Comparison of ENCODE assay signal across 8 cellular contexts in genomic region chr1:22142315-22143064, GRCh38. TPM values are rescaled to one million over a fixed set of nuclear protein-coding genes. Genes with fewer than 3 reads are reported as not detected.
DNase-seq lines count a peak whose midpoint lies in the region; ATAC-seq, FAIRE-seq and TF ChIP-seq lines count a peak whose summit lies in the region.

No MANE protein-coding gene starts in this region.

- peak; percentile 60 for DNase-seq in Daoy (ENCODE audit: low read depth)
- peak; percentile 36 to 54 (median 44) for DNase-seq in K562 (ENCODE audit: extremely low read depth in 1 of 4, low spot score in 3 of 4)
- DNase-seq in kidney = peak; percentile 72
- DNase-seq in suprapubic skin (ENCODE audit: low spot score in 2 of 2) = no peak
- DNase-seq in DMS114 treated with DMSO at 0.1 percent for 48 hours (lab: John Stamatoyannopoulos, UW; ENCODE audit: unreplicated experiment) = no peak
- DNase-seq in pons (ENCODE audit: low spot score) = no peak

- H3K4me1 ChIP-seq in HUES6 (ENCODE audit: control insufficient read depth, insufficient read depth, low read length) (peaks cover 34% of the 10 kb centered on the region), K562 (replicated peaks in 1 of 2; ENCODE audit: control insufficient read depth in 2 of 2, insufficient read depth in 2 of 2, low read length in 2 of 2) (peaks cover 0 to 23% of the 10 kb centered on the region in 2 experiments; a peak in 2 of 5 replicates), kidney (ENCODE audit: control insufficient read depth in 1 of 2, insufficient read depth in 1 of 2, low read depth in 1 of 2, low read length in 2 of 2) (peaks cover 0 to 6% of the 10 kb centered on the region in 2 donors), suprapubic skin (peaks cover 52% of the 10 kb centered on the region)

- FAIRE-seq in K562 (lab: Jason Lieb, UNC) (no peak), kidney (lab: Jason Lieb, UNC) (no peak)

- no peak overlapping the region for H3K4me2 ChIP-seq in K562 (ENCODE audit: insufficient read depth, low read length)

- no peak for TF ChIP-seq RAD21 in K562 (CRISPR knock-in tag; conservative IDR thresholded peaks at IDR 0.05 in 1 of 2, IDR thresholded peaks at IDR 0.05 in 1 of 2)

- whole genome bisulfite sequencing in K562 (ENCODE audit: insufficient coverage, low coverage, missing lambda C conversion rate) = 2% methylated on average over 46 of the region's 102 CpGs
- WGBS in suprapubic skin = no CpG with 5 or more reads among the region's 102 CpGs

- no peaks in the 10 kb centered on the region for H3K9me3 ChIP-seq in HUES6 (ENCODE audit: control insufficient read depth, insufficient read depth, low read depth, low read length)
- H3K9me3 ChIP-seq in K562 (replicated peaks; ENCODE audit: control insufficient read depth, insufficient read depth, low read depth, low read length) = no peaks in the 10 kb centered on the region
- no peaks in the 10 kb centered on the region for H3K9me3 ChIP-seq in kidney (ENCODE audit: control insufficient read depth in 1 of 2, low read length in 2 of 2)
- no peaks in the 10 kb centered on the region for H3K9me3 ChIP-seq in suprapubic skin

- H2AFZ ChIP-seq in K562 (ENCODE audit: low read depth, low read length) = no peak overlapping the region

- intact Hi-C loops in K562 (cut with micrococcal nuclease) (no loop called here), kidney (cut with DNase I) (no loop called here)

- H3K9ac ChIP-seq in HUES6 (ENCODE audit: low read length) = no peak overlapping the region
- H3K9ac ChIP-seq in K562 (ENCODE audit: insufficient read depth in 1 of 2, low read depth in 2 of 2, low read length in 2 of 2) = 0 out of 4 replicates have a peak overlapping the region, but pooled peaks of 1 of the 2 experiments have one; percentile 27
- H3K9ac ChIP-seq in kidney (ENCODE audit: low read length in 2 of 2) = no peak overlapping the region

- H3K9me1 ChIP-seq in K562 (ENCODE audit: control insufficient read depth, insufficient read depth, low read length) = no peaks in the 10 kb centered on the region

- POLR2A ChIA-PET in K562 (lab: Yijun Ruan, JAX) = interaction anchor here (0.7 kb wide), 1 partner anchor 11 kb away, joined by 3 read pairs; no protein-coding TSS in a partner anchor

- peak overlapping the region; percentile 55 for H3K4me3 ChIP-seq in HUES6 (ENCODE audit: low read depth, low read length)
- H3K4me3 ChIP-seq in K562 = no peak overlapping the region
- H3K4me3 ChIP-seq in kidney (ENCODE audit: low read length in 2 of 2) = peak overlapping the region in 1 of 2 donors; percentile 35
- H3K4me3 ChIP-seq in suprapubic skin = peak overlapping the region; percentile 64

- CTCF ChIA-PET in K562 (lab: Yijun Ruan, JAX; ENCODE audit: low intra/inter-chr PET ratio) = no interaction called here

- H3K27me3 ChIP-seq in HUES6 (ENCODE audit: control insufficient read depth, insufficient read depth, low read length) = peaks cover 55% of the 10 kb centered on the region
- peaks cover 73 to 78% of the 10 kb centered on the region in 2 experiments for H3K27me3 ChIP-seq in K562 (ENCODE audit: control insufficient read depth in 2 of 2, insufficient read depth in 2 of 2, low read length in 2 of 2)
- H3K27me3 ChIP-seq in suprapubic skin = peaks cover 26% of the 10 kb centered on the region

- H3K79me2 ChIP-seq in K562 (ENCODE audit: control insufficient read depth, insufficient read depth, low read length) = no peaks in the 10 kb centered on the region

- no peak overlapping the region for H3K27ac ChIP-seq in HUES6 (ENCODE audit: low read depth, low read length)
- H3K27ac ChIP-seq in K562 (ENCODE audit: extremely low read depth, low read depth, low read length) = no peak overlapping the region
- no peak overlapping the region for H3K27ac ChIP-seq in kidney (ENCODE audit: low read depth in 2 of 2, low read length in 2 of 2)
- peak overlapping the region; percentile 45 for H3K27ac ChIP-seq in suprapubic skin

- in situ Hi-C loops in K562 (cut with MboI) = no loop called here

- TF ChIP-seq CTCF in K562 (IDR thresholded peaks at IDR 0.05 in 2 of 3, conservative IDR thresholded peaks at IDR 0.05 in 1 of 3; ENCODE audit: insufficient read depth in 2 of 3, low read depth in 1 of 3, low read length in 3 of 3) (no peak), kidney (IDR thresholded peaks at IDR 0.05; ENCODE audit: borderline replicate concordance, extremely low read depth, insufficient read depth) (no peak), suprapubic skin (IDR thresholded peaks at IDR 0.05) (no peak)

- TF ChIP-seq EP300 in K562 (IDR thresholded peaks at IDR 0.05; ENCODE audit: low read length) (no peak), suprapubic skin (IDR thresholded peaks at IDR 0.05) (no peak)

- no TSS peak for BruUV-seq in K562 (replicated peaks; lab: Mats Ljungman, UMichigan)

- no peak for TF ChIP-seq POLR2A in K562 (conservative IDR thresholded peaks at IDR 0.05)
- TF ChIP-seq POLR2A in suprapubic skin (IDR thresholded peaks at IDR 0.05) = no peak

- H3K36me3 ChIP-seq in HUES6 (ENCODE audit: control insufficient read depth, insufficient read depth, low read length) = no peaks in the 10 kb centered on the region
- no peaks in the 10 kb centered on the region for H3K36me3 ChIP-seq in K562 (ENCODE audit: control insufficient read depth, insufficient read depth, low read length)
- no peaks in the 10 kb centered on the region for H3K36me3 ChIP-seq in kidney (ENCODE audit: control insufficient read depth in 1 of 2, insufficient read depth in 2 of 2, low read length in 2 of 2)
- H3K36me3 ChIP-seq in suprapubic skin = no peaks in the 10 kb centered on the region

- H4K20me1 ChIP-seq in K562 (replicated peaks; ENCODE audit: control insufficient read depth, insufficient read depth, low read length) = peaks cover 36% of the 10 kb centered on the region

- ATAC-seq in K562 (peak; percentile 52), GM19467 (IDR thresholded peaks at IDR 0.05; ENCODE audit: unreplicated experiment) (no peak)

TF ChIP-seq in K562, 482 proteins besides CTCF, POLR2A, EP300 and RAD21 (continues in another document):
- TF ChIP-seq SMARCB1 (IDR thresholded peaks at IDR 0.05; ENCODE audit: insufficient read length, low read depth) (no peak), ZNF280A (IDR thresholded peaks at IDR 0.05; ENCODE audit: low read depth, partially characterized antibody) (no peak), YY1 (IDR thresholded peaks at IDR 0.05; ENCODE audit: borderline replicate concordance in 1 of 3, control insufficient read depth in 1 of 3, extremely low read depth in 1 of 3, insufficient read depth in 3 of 3, insufficient read length in 1 of 3, insufficient replicate concordance in 2 of 3, low read depth in 1 of 3, low read length in 2 of 3) (no peak), UBTF (IDR thresholded peaks at IDR 0.05; ENCODE audit: borderline replicate concordance in 1 of 2, low read depth in 2 of 2, low read length in 2 of 2) (peak; percentile 15 to 22; a peak in 1 of 4 replicates), NRF1 (conservative IDR thresholded peaks at IDR 0.05 in 1 of 2, IDR thresholded peaks at IDR 0.05 in 1 of 2) (peak in 1 of 2 experiments; percentile 24; a peak in 2 of 4 replicates)

RNA-seq across cellular contexts. Expression of gene WNT4, which starts 0.4 kb away (rescaled TPM):
- total RNA-seq in Daoy (2014; rRNA removed; shearing (Covaris generic)) = 0.29 TPM in 1 of 2 replicates, not detected in the other
- not detected in 2 replicates for total RNA-seq in K562 (2011; cell fraction: chromatin; rRNA removed; ENCODE audit: low replicate concordance)
- total RNA-seq in K562 (2011; cell fraction: nucleolus; rRNA removed) = not detected in 2 replicates
- total RNA-seq in K562 (2011; cell fraction: nucleoplasm; rRNA removed) = not detected in 2 replicates
- total RNA-seq in K562 (2014; rRNA removed) (not detected in 2 replicates), K562 (2014; rRNA removed; fragmentation: Illumina TruSeq; extraction: Trizol) (not detected in 2 replicates), K562 (2015; rRNA removed; fragmentation: Illumina TruSeq; extraction: Trizol) (not detected in 2 replicates), K562 (2021) (0.04 TPM in 1 of 2 replicates, not detected in the other), kidney (0.69 TPM), suprapubic skin (10 to 100 TPM; 21.3 to 42.7 (median 24.5) TPM)
- polyA plus RNA-seq in K562 (2011; rRNA removed) (not detected in 2 replicates), K562 (2014; fragmentation: Illumina TruSeq; extraction: Trizol) (not detected in 2 replicates), K562 (2014; fragmentation: Nextera tagmentation; extraction: Ambion mirVana) (under 1 TPM in 1 of 2 experiments, not detected in 1; 0.01 TPM), K562 (2014; rRNA removed) (not detected in 2 replicates), kidney (ENCODE audit: insufficient read depth, low read depth, low replicate concordance) (0.45 TPM)
- polyA plus RNA-seq in K562 (2011; cell fraction: cytosol; rRNA removed) = 0.01 and 0.03 TPM in 2 replicates
- not detected in 2 replicates for polyA plus RNA-seq in K562 (2011; cell fraction: nucleus; rRNA removed)
- polyA plus RNA-seq in K562 (2012) = 0.05 and 0.07 TPM in 2 replicates
- polyA minus RNA-seq in K562 (2011; rRNA and poly(A)+ RNA removed) = not detected in 2 replicates
- polyA minus RNA-seq in K562 (2011; cell fraction: cytosol; rRNA and poly(A)+ RNA removed) = not detected in 2 replicates
- not detected in 2 replicates for polyA minus RNA-seq in K562 (2011; cell fraction: nucleus; rRNA and poly(A)+ RNA removed)

Comparison
In these comparisons a context has a peak if more than half of its experiments do, and no peak if none do; other contexts are left out.
1. DNase-seq: peak in Daoy (single experiment), K562 (4 of 4) and kidney (single experiment); none in suprapubic skin (0 of 2), DMS114 treated with DMSO at 0.1 percent for 48 hours (single experiment) and pons (single experiment).
2. RNA of gene WNT4, which starts 0.4 kb away (total RNA-seq): 21.3 to 42.7 TPM in suprapubic skin; 0.69 TPM in kidney (single experiment), 0.29 TPM in Daoy and 0.04 TPM in K562; every median in the first group is over 10 times any median in the second.